Comparison of ENCODE assay signal across 8 cellular contexts in the genomic region with DNA sequence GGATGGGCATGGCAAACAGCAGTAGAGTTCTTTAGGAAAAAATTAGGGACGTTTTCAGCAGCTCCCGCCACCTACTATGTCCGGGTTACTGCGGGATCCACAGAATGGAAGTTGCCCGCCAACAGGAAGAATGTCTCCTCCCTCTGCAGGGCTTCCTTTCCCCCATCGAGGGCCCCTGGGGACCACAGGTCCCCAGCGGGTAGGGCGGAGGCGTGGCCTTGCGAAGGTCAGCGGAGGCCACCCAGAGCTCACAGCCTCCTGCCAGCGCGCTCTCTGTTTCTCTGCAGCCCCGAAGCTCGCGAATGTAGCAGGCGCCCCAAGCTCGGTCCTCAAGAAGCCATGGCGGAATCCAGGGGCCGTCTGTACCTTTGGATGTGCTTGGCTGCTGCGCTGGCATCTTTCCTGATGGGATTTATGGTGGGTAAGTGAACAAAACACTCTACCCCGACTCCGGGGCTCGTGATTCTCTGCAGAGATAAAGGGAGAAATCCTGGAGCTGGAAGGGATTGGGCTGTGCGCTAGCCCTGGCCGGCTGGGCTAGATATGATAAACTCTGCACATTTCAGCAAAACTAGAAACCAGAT. TPM values are rescaled to one million over a fixed set of nuclear protein-coding genes. Genes with fewer than 3 reads are reported as not detected.
DNase-seq lines count a peak whose midpoint lies in the region; ATAC-seq and TF ChIP-seq lines count a peak whose summit lies in the region.

NAALAD2 (plus strand) TSS at position 244 of the 584 bp plus-strand sequence; CDS start at position 340, 96 bp downstream.

- TF ChIP-seq CTCF in colonic mucosa (IDR thresholded peaks at IDR 0.05) = no peak

- H3K27me3 Mint-ChIP-seq in stimulated activated naive CD8-positive, alpha-beta T cell treated with anti-CD3 and anti-CD28 coated beads, Interleukin-15, Interleukin-2, amounts not matched to agents 100 ng/mL and 50 ng/mL, for 24 hours = peaks cover 77% of the 10 kb centered on the region

- H3K27ac Mint-ChIP-seq in stimulated activated naive CD8-positive, alpha-beta T cell treated with anti-CD3 and anti-CD28 coated beads, Interleukin-15, Interleukin-2, amounts not matched to agents 100 ng/mL and 50 ng/mL, for 24 hours = no peak within 1 kb of the TSS

- H3K4me3 Mint-ChIP-seq in stimulated activated naive CD8-positive, alpha-beta T cell treated with anti-CD3 and anti-CD28 coated beads, Interleukin-15, Interleukin-2, amounts not matched to agents 100 ng/mL and 50 ng/mL, for 24 hours = peak within 1 kb of the TSS; percentile 57

- peak within 1 kb of the TSS; percentile 20 for H3K4me3 ChIP-seq in colonic mucosa

- no peaks in the 10 kb centered on the region for H3K36me3 Mint-ChIP-seq in stimulated activated naive CD8-positive, alpha-beta T cell treated with anti-CD3 and anti-CD28 coated beads, Interleukin-15, Interleukin-2, amounts not matched to agents 100 ng/mL and 50 ng/mL, for 24 hours (ENCODE audit: low read depth)

- H3K27me3 ChIP-seq in colonic mucosa = no peaks in the 10 kb centered on the region
- H3K27me3 ChIP-seq in layer of hippocampus (ENCODE audit: control insufficient read depth, insufficient read depth, low read length) = no peaks in the 10 kb centered on the region

- peak; percentile 87 for DNase-seq in ELF-1 (ENCODE audit: low read depth, low spot score)
- DNase-seq in NCI-H526 treated with DMSO at 0.1 percent for 48 hours (lab: John Stamatoyannopoulos, UW) = peak; percentile 15
- DNase-seq in colonic mucosa = peak; percentile 22
- no peak for DNase-seq in stimulated activated CD4-positive, alpha-beta T cell treated with anti-CD3 and anti-CD28 coated beads, Interleukin-4, amount 100 ng/mL, for 1 hour
- no peak for DNase-seq in NCI-H226

- H3K9me3 ChIP-seq in colonic mucosa = no peaks in the 10 kb centered on the region

- H3K9ac ChIP-seq in colonic mucosa (ENCODE audit: low read depth in 2 of 2, low read length in 2 of 2) = peak within 1 kb of the TSS in 1 of 2 donors; percentile 29

- intact Hi-C loops in colonic mucosa (cut with DNase I) = no loop called here

- H3K27ac ChIP-seq in colonic mucosa (no peak within 1 kb of the TSS), layer of hippocampus (ENCODE audit: low read depth, low read length) (peak within 1 kb of the TSS; percentile 16)

- H3K4me1 ChIP-seq in colonic mucosa = no peaks in the 10 kb centered on the region

- ATAC-seq in GM21737 (IDR thresholded peaks at IDR 0.05; ENCODE audit: unreplicated experiment) = peak; percentile 84

- no peaks in the 10 kb centered on the region for H3K9me3 Mint-ChIP-seq in stimulated activated naive CD8-positive, alpha-beta T cell treated with anti-CD3 and anti-CD28 coated beads, Interleukin-15, Interleukin-2, amounts not matched to agents 100 ng/mL and 50 ng/mL, for 24 hours

- H3K36me3 ChIP-seq in colonic mucosa = no peaks in the 10 kb centered on the region

- peaks cover 14% of the 10 kb centered on the region for H3K4me1 Mint-ChIP-seq in stimulated activated naive CD8-positive, alpha-beta T cell treated with anti-CD3 and anti-CD28 coated beads, Interleukin-15, Interleukin-2, amounts not matched to agents 100 ng/mL and 50 ng/mL, for 24 hours (ENCODE audit: low read depth)

RNA-seq across cellular contexts. Expression of gene NAALAD2, which starts in this region (rescaled TPM):
- under 1 TPM; 0.25 to 0.61 TPM for total RNA-seq in colonic mucosa

Comparison
In these comparisons a context has a peak if more than half of its experiments do, and no peak if none do; other contexts are left out.
1. Peak in DNase-seq and H3K4me3 ChIP-seq in colonic mucosa; RNA of the gene not detected or under 1 TPM.
2. DNase-seq: peak in ELF-1 (single experiment) and NCI-H526 treated with DMSO at 0.1 percent for 48 hours (single experiment); none in stimulated activated CD4-positive, alpha-beta T cell treated with anti-CD3 and anti-CD28 coated beads, Interleukin-4, amount 100 ng/mL, for 1 hour (single experiment) and NCI-H226 (single experiment).